17 cellular contexts compared by ENCODE assay signal in genomic region chr4:16238304-16238703, GRCh38.
"Had no signal": no experiment of that assay in that cellular context is flagged by ENCODE, and none has a peak within 500 bp of the region (broad histone marks: within the 10 kb centered on the region; RNA-seq: fewer than 3 reads in every experiment).

No MANE protein-coding gene starts in this region.

- DNase-seq: activated CD4-positive, alpha-beta T cell treated with anti-CD3 and anti-CD28 coated beads, Interleukin-2, amount 50 U/mL, for 4 hours; activated naive CD4-positive, alpha-beta T cell treated with Interleukin-2 at 50 U/mL for 16 hours; left lung; stimulated activated CD4-positive, alpha-beta T cell treated with anti-CD3 and anti-CD28 coated beads, Interleukin-15, amount 100 ng/mL, for 24 hours; stimulated activated CD4-positive, alpha-beta T cell treated with anti-CD3 and anti-CD28 coated beads, Interleukin-4, amount 100 ng/mL, for 1 hour; stimulated activated naive CD4-positive, alpha-beta T cell; T-helper 9 cell; transverse colon had no signal

- H3K36me3 ChIP-seq: cardiac muscle cell, left lung, right atrium auricular region, vagina had no signal

- H3K27ac Mint-ChIP-seq: activated T-helper 1 cell treated with anti-CD3 and anti-CD28 coated beads, Interleukin-12 subunit alpha, Interleukin-12 subunit beta, Interleukin-2, Interleukin-4 antibody, amounts not matched to agents 30 ng/mL and 10 ng/mL and 1 ng/mL, durations not matched to agents 14 hours and 24 hours and 36 hours; natural killer cell treated with Interleukin-12 subunit alpha and Interleukin-12 subunit beta and Interleukin-15 and Interleukin-18, amount 100 ng/mL, for 72 hours; progenitor cell of endocrine pancreas had no signal

- H3K4me3 ChIP-seq: cardiac muscle cell, gastroesophageal sphincter, left lung, right atrium auricular region, transverse colon, vagina had no signal

- H3K9me3 Mint-ChIP-seq: activated T-helper 1 cell treated with anti-CD3 and anti-CD28 coated beads, Interleukin-12 subunit alpha, Interleukin-12 subunit beta, Interleukin-2, Interleukin-4 antibody, amounts not matched to agents 30 ng/mL and 10 ng/mL and 1 ng/mL, durations not matched to agents 14 hours and 24 hours and 36 hours; natural killer cell treated with Interleukin-12 subunit alpha and Interleukin-12 subunit beta and Interleukin-15 and Interleukin-18, amount 100 ng/mL, for 72 hours had no signal

- H3K4me1 ChIP-seq: gastroesophageal sphincter, right atrium auricular region, transverse colon, vagina had no signal

- H3K27ac ChIP-seq: cardiac muscle cell, gastroesophageal sphincter, right atrium auricular region, transverse colon, vagina had no signal

- H3K27me3 ChIP-seq: cardiac muscle cell, gastroesophageal sphincter, left lung, right atrium auricular region, transverse colon, vagina had no signal

- H3K4me3 Mint-ChIP-seq: activated T-helper 1 cell treated with anti-CD3 and anti-CD28 coated beads, Interleukin-12 subunit alpha, Interleukin-12 subunit beta, Interleukin-2, Interleukin-4 antibody, amounts not matched to agents 30 ng/mL and 10 ng/mL and 1 ng/mL, durations not matched to agents 14 hours and 24 hours and 36 hours; natural killer cell treated with Interleukin-12 subunit alpha and Interleukin-12 subunit beta and Interleukin-15 and Interleukin-18, amount 100 ng/mL, for 72 hours had no signal

- H3K9me3 ChIP-seq: gastroesophageal sphincter, left lung, right atrium auricular region, transverse colon, vagina had no signal

- H3K27me3 Mint-ChIP-seq: progenitor cell of endocrine pancreas had no signal

- H3K36me3 Mint-ChIP-seq: natural killer cell treated with Interleukin-12 subunit alpha and Interleukin-12 subunit beta and Interleukin-15 and Interleukin-18, amount 100 ng/mL, for 72 hours had no signal

- FAIRE-seq: colon, keratinocyte had no signal
